Comparison of ENCODE assay signal across 2 cellular contexts in the genomic region with DNA sequence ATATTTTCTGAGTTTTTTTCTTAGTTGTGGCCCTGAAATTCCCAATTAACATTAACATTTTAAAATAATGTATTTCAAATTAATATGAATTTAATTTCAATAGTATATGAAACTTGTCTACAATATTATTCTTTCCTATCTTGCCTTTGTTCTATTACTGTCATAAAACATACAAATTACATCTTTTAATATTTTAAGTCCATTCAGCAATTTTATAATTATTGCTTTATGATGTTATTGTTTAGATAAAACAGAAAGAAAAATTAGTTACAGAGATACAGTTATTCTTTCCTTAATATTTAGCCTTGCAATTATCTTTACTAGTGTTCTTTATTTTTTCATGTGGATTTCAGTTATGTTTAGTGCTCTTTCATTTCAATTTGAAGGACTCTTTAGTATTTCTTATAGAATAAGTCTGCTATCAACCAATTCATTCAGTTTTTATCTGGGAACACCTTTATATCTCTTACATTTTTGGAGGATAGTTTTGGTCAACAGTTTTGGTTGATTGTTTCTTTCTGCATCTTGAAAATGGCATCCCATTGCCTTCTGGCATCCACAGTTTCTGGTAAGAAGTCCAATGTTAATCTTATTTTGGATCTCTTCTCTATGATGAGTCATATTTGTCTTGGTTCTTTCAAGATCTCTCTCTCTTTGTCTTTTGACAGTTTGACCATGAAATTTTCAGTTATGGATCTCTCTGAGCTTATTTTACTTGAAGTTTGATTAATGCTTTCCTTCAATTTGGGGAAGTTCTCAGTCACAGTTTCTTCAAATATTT.
TF ChIP-seq lines count a peak whose summit lies in the region.

No MANE protein-coding gene starts in this region.

TF ChIP-seq in IMR-90, 13 proteins besides CTCF, POLR2A, EP300 and RAD21:
- TF ChIP-seq MAFK (IDR thresholded peaks at IDR 0.05; ENCODE audit: low read depth, low read length) (peak; percentile 43; the same call in 1 of the 2 replicates), CHD1 (IDR thresholded peaks at IDR 0.05; ENCODE audit: low read depth, low read length) (no peak)

TF ChIP-seq in H1, 55 proteins besides CTCF, POLR2A, EP300 and RAD21:
- TF ChIP-seq JUND (IDR thresholded peaks at IDR 0.05; ENCODE audit: low read length) (0 out of 2 replicates have a peak, but pooled peaks have one; percentile 32), TCF12 (IDR thresholded peaks at IDR 0.05; ENCODE audit: low read depth, low read length) (no peak), SRF (IDR thresholded peaks at IDR 0.05; ENCODE audit: low read depth, low read length) (no peak), TAF7 (optimal IDR thresholded peaks at IDR 0.05; ENCODE audit: borderline replicate concordance, low read depth, low read length) (no peak)
TF ChIP-seq in H1: peak in this region for 1.
